ENCODE assay signal across 34 cellular contexts in genomic region chr20:5272268-5272667, GRCh38. TPM values are rescaled to one million over a fixed set of nuclear protein-coding genes. Genes with fewer than 3 reads are reported as not detected.
"Had no signal": no experiment of that assay in that cellular context is flagged by ENCODE, and none has a peak within 500 bp of the region (broad histone marks: within the 10 kb centered on the region; RNA-seq: fewer than 3 reads in every experiment).

No MANE protein-coding gene starts in this region.

- ATAC-seq: effector memory CD8-positive, alpha-beta T cell; esophagus mucosa; gastroesophageal sphincter; heart right ventricle; left cardiac atrium; left lung; left ventricle myocardium superior; lower lobe of right lung; mucosa of descending colon; naive thymus-derived CD8-positive, alpha-beta T cell had no signal

- FAIRE-seq: endometrium, islet of Langerhans, keratinocyte had no signal

- H3K4me3 ChIP-seq: colonic mucosa, esophagus squamous epithelium, gastroesophageal sphincter, heart right ventricle, left lung, lower lobe of right lung, mucosa of descending colon had no signal

- H3K36me3 ChIP-seq: colonic mucosa, esophagus squamous epithelium, gastroesophageal sphincter, heart right ventricle, left lung, lower lobe of right lung had no signal

- DNase-seq: colonic mucosa; cortex of kidney; effector CD8-positive, alpha-beta T cell; effector memory CD8-positive, alpha-beta T cell; endodermal cell; erythroblast; esophagus squamous epithelium; foreskin fibroblast; foreskin melanocyte; glutamatergic neuron; head of caudate nucleus; heart right ventricle; hippocampal formation; left cardiac atrium; left lung; left ventricle myocardium superior; lower lobe of right lung; mesenchymal stem cell; mucosa of descending colon; naive B cell; naive thymus-derived CD8-positive, alpha-beta T cell had no signal

- H3K27ac ChIP-seq: colonic mucosa, epithelial cell of prostate, esophagus squamous epithelium, gastroesophageal sphincter, heart right ventricle, left lung, lower lobe of right lung had no signal

- H3K9me3 ChIP-seq: colonic mucosa, esophagus squamous epithelium, heart right ventricle, left lung, lower lobe of right lung, mucosa of descending colon had no signal

- H3K4me1 ChIP-seq: colonic mucosa, esophagus squamous epithelium, gastroesophageal sphincter, heart right ventricle, left lung, lower lobe of right lung had no signal

- H3K27me3 ChIP-seq: colonic mucosa, esophagus squamous epithelium, gastroesophageal sphincter, heart right ventricle, left lung had no signal

RNA-seq across cellular contexts. Expression of gene PROKR2, which starts 44.5 kb away (rescaled TPM):
- total RNA-seq: colonic mucosa; dermis microvascular lymphatic vessel endothelial cell; endodermal cell; esophagus mucosa; esophagus squamous epithelium; gastroesophageal sphincter; glomerular endothelial cell; heart right ventricle; kidney epithelial cell; left cardiac atrium; left lung; left ventricle myocardium superior; lower leg skin; lower lobe of right lung; lung microvascular endothelial cell; mesenteric fat pad; mucosa of descending colon; myocyte; naive thymus-derived CD8-positive, alpha-beta T cell had no signal
- polyA plus RNA-seq: heart right ventricle; keratinocyte; naive thymus-derived CD8-positive, alpha-beta T cell had no signal
